24 cellular contexts compared by ENCODE assay signal in genomic region chr6:151618717-151619116, GRCh38.
"Had no signal": no experiment of that assay in that cellular context is flagged by ENCODE, and none has a peak within 500 bp of the region (broad histone marks: within the 10 kb centered on the region; RNA-seq: fewer than 3 reads in every experiment).

No MANE protein-coding gene starts in this region.

- DNase-seq: naive thymus-derived CD8-positive, alpha-beta T cell; nephron progenitor cell; nucleus accumbens; ovary; posterior cingulate gyrus; psoas muscle; right cardiac atrium; right lobe of liver; sigmoid colon; small intestine; stimulated activated CD4-positive, alpha-beta T cell treated with anti-CD3 and anti-CD28 coated beads, Interleukin-15, amount 100 ng/mL, for 24 hours; stimulated activated CD4-positive, alpha-beta T cell treated with anti-CD3 and anti-CD28 coated beads, Interleukin-2, amount 100 ng/mL, for 24 hours; stimulated activated CD4-positive, alpha-beta T cell treated with anti-CD3 and anti-CD28 coated beads, Interleukin-2, amount 100 ng/mL, for 48 hours; stimulated activated CD4-positive, alpha-beta T cell treated with anti-CD3 and anti-CD28 coated beads, Interleukin-4, amount 100 ng/mL, for 24 hours; stimulated activated naive B cell treated with anti-CD40 and anti-IgM and Interleukin-4, amounts not matched to agents 10 μg/mL and 1 μg/mL and 100 μg/mL, for 72 hours; stimulated activated naive CD4-positive, alpha-beta T cell treated with Interleukin-2 at 50 U/mL for 16 hours; stomach; tibial artery; transverse colon; upper lobe of right lung had no signal

- H3K27me3 ChIP-seq: neutrophil, ovary, right lobe of liver, sigmoid colon, stomach, tibial artery, transverse colon, upper lobe of right lung, vagina had no signal

- FAIRE-seq: small intestine had no signal

- H3K9me3 ChIP-seq: neutrophil, ovary, psoas muscle, right lobe of liver, sigmoid colon, thoracic aorta, tibial artery, transverse colon, upper lobe of right lung, vagina had no signal

- H3K27ac ChIP-seq: neutrophil, ovary, parathyroid adenoma, psoas muscle, sigmoid colon, stomach, thoracic aorta, tibial artery, transverse colon, upper lobe of right lung, vagina had no signal

- H3K4me1 ChIP-seq: parathyroid adenoma, psoas muscle, sigmoid colon, stomach, tibial artery, transverse colon, upper lobe of right lung, vagina had no signal

- H3K4me3 ChIP-seq: ovary, psoas muscle, right lobe of liver, sigmoid colon, stomach, thoracic aorta, tibial artery, transverse colon, upper lobe of right lung, vagina had no signal

- H3K36me3 ChIP-seq: neutrophil, ovary, right lobe of liver, sigmoid colon, stomach, thoracic aorta, tibial artery, transverse colon, upper lobe of right lung, vagina had no signal
